ENCODE assay signal across 8 cellular contexts in genomic region chr5:74638776-74639537, GRCh38. TPM values are rescaled to one million over a fixed set of nuclear protein-coding genes. Genes with fewer than 3 reads are reported as not detected.
DNase-seq lines count a peak whose midpoint lies in the region; ATAC-seq and TF ChIP-seq lines count a peak whose summit lies in the region.

No MANE protein-coding gene starts in this region.

- CTCF ChIA-PET in activated naive CD4-positive, alpha-beta T cell treated with anti-CD3 and anti-CD28 coated beads for 36 hours (lab: Charles Lee) = interaction anchor here (0.5 to 3.6 kb wide), 3 partner anchors 11 to 756 kb away, joined by 3 to 12 read pairs (median 4); no protein-coding TSS in a partner anchor

- H3K4me3 ChIP-seq in SJCRH30 (peak overlapping the region; percentile 92), esophagus squamous epithelium (peak overlapping the region; percentile 54 to 82 (median 78)), retinal pigment epithelial cell (ENCODE audit: low read length) (peak overlapping the region; percentile 95), lower leg skin (ENCODE audit: low read depth, poor library complexity, severe bottlenecking) (no peak overlapping the region)

- H3K4me3 Mint-ChIP-seq in activated naive CD4-positive, alpha-beta T cell treated with anti-CD3 and anti-CD28 coated beads for 36 hours = peak overlapping the region; percentile 80

- H3K27me3 Mint-ChIP-seq in activated naive CD4-positive, alpha-beta T cell treated with anti-CD3 and anti-CD28 coated beads for 36 hours (ENCODE audit: low read depth) = peaks cover 22% of the 10 kb centered on the region

- H3K27ac Mint-ChIP-seq in activated naive CD4-positive, alpha-beta T cell treated with anti-CD3 and anti-CD28 coated beads for 36 hours = no peak overlapping the region

- H3K27ac ChIP-seq in SJCRH30 (peak overlapping the region; percentile 99), esophagus squamous epithelium (peak overlapping the region; percentile 78 to 90 (median 88))

- intact Hi-C loops in activated naive CD4-positive, alpha-beta T cell treated with anti-CD3 and anti-CD28 coated beads for 36 hours (cut with micrococcal nuclease) = loop anchor here (1.0 kb wide), 2 partner anchors 17 to 60 kb away; no protein-coding TSS in a partner anchor
- intact Hi-C loops in esophagus squamous epithelium (cut with DNase I) (no loop called here), lower leg skin (cut with DNase I; ENCODE audit: low total_unique reads) (no loop called here)

- peak; percentile 28 for DNase-seq in activated naive CD4-positive, alpha-beta T cell treated with anti-CD3 and anti-CD28 coated beads for 36 hours
- DNase-seq in activated naive CD4-positive, alpha-beta T cell (lab: John Stamatoyannopoulos, UW) = no peak
- DNase-seq in SJCRH30 (peak in 1 of 2 experiments; percentile 48), esophagus squamous epithelium (lab: John Stamatoyannopoulos, UW) (no peak), retinal pigment epithelial cell (ENCODE audit: low read depth) (no peak), foreskin melanocyte (no peak), lower leg skin (ENCODE audit: low spot score in 2 of 2) (no peak)

- TF ChIP-seq POLR2A in esophagus squamous epithelium (IDR thresholded peaks at IDR 0.05) (no peak), lower leg skin (IDR thresholded peaks at IDR 0.05) (no peak)

- ATAC-seq in HG02642 (IDR thresholded peaks at IDR 0.05; ENCODE audit: poor library complexity, unreplicated experiment) = peak; percentile 33

- H3K27me3 ChIP-seq in SJCRH30 (no peaks in the 10 kb centered on the region), esophagus squamous epithelium (no peaks in the 10 kb centered on the region)

- no peaks in the 10 kb centered on the region for H3K36me3 Mint-ChIP-seq in activated naive CD4-positive, alpha-beta T cell treated with anti-CD3 and anti-CD28 coated beads for 36 hours (ENCODE audit: low read depth)

- peaks cover 26% of the 10 kb centered on the region for H3K4me1 Mint-ChIP-seq in activated naive CD4-positive, alpha-beta T cell treated with anti-CD3 and anti-CD28 coated beads for 36 hours (ENCODE audit: low read depth)

- peaks cover 44% of the 10 kb centered on the region for H3K4me1 ChIP-seq in SJCRH30
- peaks cover 0 to 89% (median 17%) of the 10 kb centered on the region in 3 donors for H3K4me1 ChIP-seq in esophagus squamous epithelium

- no peaks in the 10 kb centered on the region for H3K9me3 Mint-ChIP-seq in activated naive CD4-positive, alpha-beta T cell treated with anti-CD3 and anti-CD28 coated beads for 36 hours

- TF ChIP-seq CTCF in esophagus squamous epithelium (IDR thresholded peaks at IDR 0.05) = no peak
- no peak for TF ChIP-seq CTCF in retinal pigment epithelial cell (conservative IDR thresholded peaks at IDR 0.05; ENCODE audit: low read depth, low read length)
- TF ChIP-seq CTCF in lower leg skin (IDR thresholded peaks at IDR 0.05) = no peak

- WGBS in esophagus squamous epithelium, 2 donors = 23 to 32% methylated on average over 7 of the region's 7 CpGs
- WGBS in lower leg skin, 2 donors = 28 to 38% methylated on average over 7 of the region's 7 CpGs

- H3K9me3 ChIP-seq in SJCRH30 (replicated peaks) = no peaks in the 10 kb centered on the region
- H3K9me3 ChIP-seq in esophagus squamous epithelium = no peaks in the 10 kb centered on the region

- H3K36me3 ChIP-seq in SJCRH30 (peaks cover 55% of the 10 kb centered on the region), esophagus squamous epithelium (peaks cover 0 to 20% (median 0%) of the 10 kb centered on the region in 3 donors)

RNA-seq across cellular contexts. Expression of gene ENC1, which starts 1.6 kb away (rescaled TPM):
- total RNA-seq in activated naive CD4-positive, alpha-beta T cell treated with anti-CD3 and anti-CD28 coated beads for 36 hours = under 1 TPM; 0.74 to 0.86 TPM
- 104 and 109 TPM in 2 replicates for total RNA-seq in SJCRH30 (2014; rRNA removed; shearing (Covaris generic))
- total RNA-seq in esophagus squamous epithelium = 1 to 10 TPM; 3.8 to 6.4 (median 3.9) TPM
- total RNA-seq in lower leg skin = 10 to 100 TPM; 10.5 to 14.1 (median 13.1) TPM

RNA-seq across cellular contexts. Expression of gene HEXB, which starts 46.1 kb away (rescaled TPM):
- total RNA-seq in activated naive CD4-positive, alpha-beta T cell treated with anti-CD3 and anti-CD28 coated beads for 36 hours = 10 to 100 TPM; 65.6 to 70.0 TPM
- total RNA-seq in SJCRH30 (2014; rRNA removed; shearing (Covaris generic)) = 43.0 and 46.8 TPM in 2 replicates
- 10 to 100 TPM; 26.7 to 76.4 (median 62.1) TPM for total RNA-seq in esophagus squamous epithelium
- total RNA-seq in lower leg skin = 100 to 1,000 TPM in 2 of 4 donors, 10 to 100 TPM in 2; 66.2 to 134 (median 93.9) TPM
